In the genomic region with DNA sequence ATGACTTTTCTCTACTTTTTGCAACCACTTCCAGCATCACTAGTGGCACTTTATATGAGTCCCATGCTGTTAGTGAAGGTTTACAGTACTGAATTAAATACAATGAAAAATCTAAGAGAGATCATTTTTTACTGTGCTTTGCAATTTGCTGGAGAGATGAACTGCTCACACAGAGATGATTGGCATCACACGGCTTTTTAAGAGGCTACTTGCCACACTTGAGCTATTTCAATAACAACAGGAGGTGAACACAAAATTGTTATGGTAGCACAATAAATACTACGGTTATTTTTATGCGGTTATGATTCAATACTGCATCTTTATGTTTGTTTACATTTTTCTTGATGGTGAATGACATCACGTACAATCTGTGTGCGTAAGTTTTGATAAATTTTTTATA, we compare ENCODE assay signal across 3 cellular contexts.
"Had no signal": no experiment of that assay in that cellular context is flagged by ENCODE, and none has a peak within 500 bp of the region (broad histone marks: within the 10 kb centered on the region; RNA-seq: fewer than 3 reads in every experiment).

No MANE protein-coding gene starts in this region.

- DNase-seq: H9, HCEC 1CT, IMR-90 had no signal
